ENCODE assay signal across 8 cellular contexts in the genomic region with DNA sequence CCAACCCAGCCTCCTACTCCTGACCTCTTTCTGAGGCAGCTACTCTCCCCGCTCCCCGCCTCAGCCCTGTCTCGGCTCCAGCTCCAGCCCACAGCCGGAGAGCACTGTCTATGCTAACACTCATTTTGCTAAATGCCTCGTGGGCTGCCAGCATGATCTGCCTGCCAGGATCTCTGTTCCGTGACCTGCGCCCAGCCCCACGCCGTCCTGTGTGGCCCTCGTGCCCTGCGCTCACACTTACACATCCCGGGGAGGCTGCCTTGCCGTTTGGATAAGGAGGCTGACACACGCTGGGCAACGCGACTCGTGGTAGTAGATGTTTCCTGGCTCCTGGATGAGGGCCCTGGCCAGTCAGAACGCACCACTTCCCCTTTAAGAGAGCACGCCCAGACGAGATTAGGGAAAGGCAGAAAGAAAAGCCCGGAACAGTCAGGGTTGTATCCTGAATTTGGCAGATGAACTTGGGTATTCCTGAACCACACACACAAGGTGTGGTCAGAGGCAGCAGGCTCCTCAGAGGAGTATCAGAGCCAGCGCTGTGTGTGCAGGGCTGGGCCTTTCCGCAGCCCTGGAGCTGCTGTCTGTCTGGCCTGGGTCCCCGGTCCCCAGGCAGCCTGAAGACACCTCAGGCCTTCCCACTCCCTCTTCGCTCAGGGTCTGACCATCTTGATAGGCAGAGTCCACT.
DNase-seq lines count a peak whose midpoint lies in the region; ATAC-seq and TF ChIP-seq lines count a peak whose summit lies in the region.

No MANE protein-coding gene starts in this region.

- no peaks in the 10 kb centered on the region for H3K9me3 ChIP-seq in testis

- H3K36me3 Mint-ChIP-seq in central memory CD8-positive, alpha-beta T cell (ENCODE audit: insufficient read depth), result peaks cover 20% of the 10 kb centered on the region

- peak overlapping the region; percentile 6 to 74 for H3K27ac ChIP-seq in testis

- no peaks in the 10 kb centered on the region for H3K27me3 Mint-ChIP-seq in central memory CD8-positive, alpha-beta T cell

- peak; percentile 48 for ATAC-seq in GM21367 (IDR thresholded peaks at IDR 0.05; ENCODE audit: unreplicated experiment)
- ATAC-seq in central memory CD8-positive, alpha-beta T cell (replicated peaks; ENCODE audit: extremely low read depth, poor library complexity, severe bottlenecking), result no peak

- H3K27me3 ChIP-seq in testis, result no peaks in the 10 kb centered on the region

- peak overlapping the region; percentile 92 for H3K27ac Mint-ChIP-seq in central memory CD8-positive, alpha-beta T cell (ENCODE audit: low read depth)

- TF ChIP-seq CTCF in testis (IDR thresholded peaks at IDR 0.05), result no peak
- no peak for TF ChIP-seq CTCF in GM10266 (IDR thresholded peaks at IDR 0.05; ENCODE audit: control insufficient read depth, insufficient read depth, low read depth, missing control alignments)

- no peaks in the 10 kb centered on the region for H3K36me3 ChIP-seq in testis (ENCODE audit: low read depth, missing control alignments)

- intact Hi-C loops in testis (cut with DNase I; ENCODE audit: low total_unique reads), result no loop called here

- 36 to 62% methylated on average over 16 to 25 of the region's 25 CpGs for WGBS in testis, 2 donors

- TF ChIP-seq POLR2A in testis (IDR thresholded peaks at IDR 0.05), result no peak

- H3K4me1 ChIP-seq in testis, result peaks cover 14% of the 10 kb centered on the region

- peak overlapping the region; percentile 65 for H3K4me3 Mint-ChIP-seq in central memory CD8-positive, alpha-beta T cell

- H3K4me3 ChIP-seq in testis, result no peak overlapping the region

- DNase-seq in Ammon's horn (ENCODE audit: low spot score) (peak; percentile 82), NOMO-1 treated with dmso at 0.1 percent for 144 hours (lab: John Stamatoyannopoulos, UW; ENCODE audit: unreplicated experiment) (peak; percentile 57), lung microvascular endothelial cell (ENCODE audit: low read depth in 2 of 2) (peak; percentile 71 to 75), testis (peak; percentile 77), GM10266 (ENCODE audit: extremely low spot score) (no peak), COLO668 (lab: John Stamatoyannopoulos, UW; ENCODE audit: unreplicated experiment) (no peak)
- DNase-seq in central memory CD8-positive, alpha-beta T cell (ENCODE audit: low spot score in 2 of 2), result no peak

- no peaks in the 10 kb centered on the region for H3K9me3 Mint-ChIP-seq in central memory CD8-positive, alpha-beta T cell

- H3K4me1 Mint-ChIP-seq in central memory CD8-positive, alpha-beta T cell, result peaks cover 83% of the 10 kb centered on the region

Comparison
In these comparisons a context has a peak if more than half of its experiments do, and no peak if none do; other contexts are left out.
1. DNase-seq: peak in Ammon's horn (single experiment), NOMO-1 treated with dmso at 0.1 percent for 144 hours (single experiment), lung microvascular endothelial cell (2 of 2) and testis (single experiment); none in central memory CD8-positive, alpha-beta T cell (0 of 2), GM10266 (single experiment) and COLO668 (single experiment).